In genomic region chr3:96970211-96970610, GRCh38 we compare ENCODE assay signal across 14 cellular contexts.
"Had no signal": no experiment of that assay in that cellular context is flagged by ENCODE, and none has a peak within 500 bp of the region (broad histone marks: within the 10 kb centered on the region; RNA-seq: fewer than 3 reads in every experiment).

No MANE protein-coding gene starts in this region.

- ATAC-seq: activated CD8-positive, alpha-beta memory T cell treated with anti-CD3 and anti-CD28 coated beads, Interleukin-2, amount 10 ng/mL, durations not matched to agents 7 days and 5 days; body of pancreas; left colon; mucosa of descending colon; T-cell had no signal

- DNase-seq: activated CD4-positive, alpha-beta T cell treated with anti-CD3 and anti-CD28 coated beads for 1 hour; activated CD4-positive, alpha-beta T cell treated with anti-CD3 and anti-CD28 coated beads, Interleukin-2, amount 50 U/mL, for 48 hours; activated CD8-positive, alpha-beta memory T cell treated with anti-CD3 and anti-CD28 coated beads, Interleukin-2, amount 10 ng/mL, durations not matched to agents 7 days and 5 days; activated effector memory CD4-positive, alpha-beta T cell treated with Interleukin-2 at 50 U/mL for 16 hours; activated T-cell treated with anti-CD3 and anti-CD28 coated beads, Interleukin-2, amount 50 U/mL, for 24 hours; amniotic stem cell; body of pancreas; cerebellar nuclear complex; left colon; mucosa of descending colon; stimulated activated CD4-positive, alpha-beta T cell treated with anti-CD3 and anti-CD28 coated beads, Interleukin-4, amount 100 ng/mL, for 24 hours; stomach; T-cell; T1000 had no signal
